ENCODE assay signal across 6 cellular contexts in genomic region chr17:63894021-63894420, GRCh38. TPM values are rescaled to one million over a fixed set of nuclear protein-coding genes. Genes with fewer than 3 reads are reported as not detected.
"Had no signal": no experiment of that assay in that cellular context is flagged by ENCODE, and none has a peak within 500 bp of the region (broad histone marks: within the 10 kb centered on the region; RNA-seq: fewer than 3 reads in every experiment).

No MANE protein-coding gene starts in this region.

RNA-seq across cellular contexts. Expression of gene CSH1, which starts 2.4 kb away (rescaled TPM):
- total RNA-seq: M059J, PC-3, Peyer's patch, Right ventricle myocardium superior, SJSA1 had no signal
- polyA plus RNA-seq: SK-N-SH had no signal

RNA-seq across cellular contexts. Expression of gene GH2, which starts 12.3 kb away (rescaled TPM):
- total RNA-seq: M059J, PC-3, Peyer's patch, Right ventricle myocardium superior, SJSA1 had no signal
- polyA plus RNA-seq: SK-N-SH had no signal

RNA-seq across cellular contexts. Expression of gene CSHL1, which starts 17.0 kb away (rescaled TPM):
- total RNA-seq: M059J, PC-3, Peyer's patch, Right ventricle myocardium superior, SJSA1 had no signal
- polyA plus RNA-seq: SK-N-SH had no signal

RNA-seq across cellular contexts. Expression of gene CSH2, which starts 20.5 kb away (rescaled TPM):
- total RNA-seq: M059J, PC-3, Peyer's patch, Right ventricle myocardium superior, SJSA1 had no signal
- polyA plus RNA-seq: SK-N-SH had no signal

RNA-seq across cellular contexts. Expression of gene GH1, which starts 24.6 kb away (rescaled TPM):
- total RNA-seq: M059J, PC-3, Peyer's patch, Right ventricle myocardium superior, SJSA1 had no signal
- polyA plus RNA-seq: SK-N-SH had no signal
